In the genomic region with DNA sequence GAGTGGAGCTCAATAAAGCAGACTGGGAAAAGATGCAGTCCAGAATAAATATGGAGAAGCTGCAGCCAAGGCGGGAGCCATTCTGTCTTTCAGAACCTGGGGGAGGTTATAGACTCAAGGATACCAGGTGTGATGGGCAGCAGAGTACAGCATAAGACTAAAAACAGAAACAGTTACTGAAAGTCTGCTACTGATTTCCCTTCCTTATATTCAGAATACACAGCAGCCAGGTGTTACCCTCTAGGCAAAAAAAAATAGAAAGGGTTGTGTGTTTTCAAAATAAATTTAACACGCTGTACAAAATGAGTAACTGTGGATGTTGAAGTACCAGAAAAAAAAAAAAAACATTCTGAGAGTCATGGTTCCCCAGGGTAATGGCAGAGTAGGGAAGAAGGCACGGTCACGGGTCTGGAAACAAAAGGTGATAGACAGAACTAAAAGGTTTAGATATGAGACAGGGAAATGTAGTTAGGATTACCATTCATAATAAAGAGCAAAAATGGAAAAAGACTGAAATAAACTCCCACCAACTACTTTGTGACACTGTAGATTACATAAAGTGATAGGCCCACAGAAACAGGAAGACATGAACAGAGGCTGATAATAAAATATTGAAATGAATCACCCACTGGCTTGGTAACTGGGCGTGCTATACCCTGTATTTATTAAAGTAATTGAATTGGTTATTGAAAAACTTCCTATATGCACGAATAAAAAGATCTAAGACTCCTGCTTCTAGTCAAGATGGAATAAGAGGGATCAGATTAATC, we compare ENCODE assay signal across 15 cellular contexts. TPM values are rescaled to one million over a fixed set of nuclear protein-coding genes. Genes with fewer than 3 reads are reported as not detected.
DNase-seq lines count a peak whose midpoint lies in the region; ATAC-seq and TF ChIP-seq lines count a peak whose summit lies in the region.
"Had no signal": no experiment of that assay in that cellular context is flagged by ENCODE, and none has a peak within 500 bp of the region (broad histone marks: within the 10 kb centered on the region; RNA-seq: fewer than 3 reads in every experiment).

No MANE protein-coding gene starts in this region.

- ATAC-seq in GM18520 (IDR thresholded peaks at IDR 0.05; ENCODE audit: unreplicated experiment) (peak; percentile 98), GM21423 (IDR thresholded peaks at IDR 0.05; ENCODE audit: unreplicated experiment) (peak; percentile 100), HG03045 (IDR thresholded peaks at IDR 0.05; ENCODE audit: unreplicated experiment) (peak; percentile 100)
- ATAC-seq: left cardiac atrium, PC-3 had no signal

- H3K27ac ChIP-seq in OCI-LY7 (ENCODE audit: low read depth, low read length, poor library complexity, severe bottlenecking): no peak overlapping the region
- H3K27ac ChIP-seq: BLaER1, testis had no signal

- H4K20me1 ChIP-seq in OCI-LY7 (ENCODE audit: insufficient read depth, low read length): no peaks in the 10 kb centered on the region
- H4K20me1 ChIP-seq: BLaER1 had no signal

- no peak overlapping the region for H3K4me3 Mint-ChIP-seq in type B pancreatic cell
- H3K4me3 Mint-ChIP-seq: activated T-cell treated with anti-CD3 and anti-CD28 coated beads, Interleukin-2, amount 50 U/mL, for 24 hours had no signal

- intact Hi-C loops in OCI-LY7 (cut with micrococcal nuclease; ENCODE audit: unreplicated experiment) (no loop called here), head of caudate nucleus (cut with DNase I) (no loop called here)

- CTCF ChIA-PET in OCI-LY7 (lab: Charles Lee; ENCODE audit: unreplicated experiment): no interaction called here

- H3K9me3 Mint-ChIP-seq in type B pancreatic cell: peaks cover 5% of the 10 kb centered on the region
- H3K9me3 Mint-ChIP-seq: activated T-cell treated with anti-CD3 and anti-CD28 coated beads, Interleukin-2, amount 50 U/mL, for 24 hours had no signal

- H3K27ac Mint-ChIP-seq in type B pancreatic cell: no peak overlapping the region
- H3K27ac Mint-ChIP-seq: activated T-cell treated with anti-CD3 and anti-CD28 coated beads, Interleukin-2, amount 50 U/mL, for 24 hours had no signal

- H2AFZ ChIP-seq in OCI-LY7 (ENCODE audit: low read length): no peak overlapping the region

- TF ChIP-seq CTCF in OCI-LY7 (conservative IDR thresholded peaks at IDR 0.05; ENCODE audit: low read length): no peak
- no peak for TF ChIP-seq CTCF in type B pancreatic cell (conservative IDR thresholded peaks at IDR 0.05)

- DNase-seq in OCI-LY7 (ENCODE audit: low spot score): peak; percentile 13
- DNase-seq in stimulated activated naive CD4-positive, alpha-beta T cell (lab: John Stamatoyannopoulos, UW): no peak
- no peak for DNase-seq in type B pancreatic cell (ENCODE audit: extremely low spot score, unreplicated experiment)
- no peak for DNase-seq in head of caudate nucleus
- no peak for DNase-seq in epidermal melanocyte (ENCODE audit: insufficient read length, low spot score)
- DNase-seq: activated T-cell treated with anti-CD3 and anti-CD28 coated beads, Interleukin-2, amount 50 U/mL, for 24 hours; left cardiac atrium; NCI-H1417 treated with DMSO at 0.1 percent for 48 hours; PC-3; posterior cingulate gyrus; testis had no signal

- H3K27me3 Mint-ChIP-seq in type B pancreatic cell: peaks cover 7% of the 10 kb centered on the region

- POLR2A ChIA-PET in OCI-LY7 (lab: Charles Lee): no interaction called here

- H3K9me3 ChIP-seq in OCI-LY7 (ENCODE audit: low read length): no peaks in the 10 kb centered on the region
- H3K9me3 ChIP-seq: BLaER1, testis had no signal

- H3K36me3 ChIP-seq in OCI-LY7 (ENCODE audit: insufficient read depth, low read length): no peaks in the 10 kb centered on the region
- H3K36me3 ChIP-seq: BLaER1 had no signal

- H3K4me3 ChIP-seq in OCI-LY7 (ENCODE audit: low read depth, low read length, poor library complexity, severe bottlenecking): no peak overlapping the region
- H3K4me3 ChIP-seq: BLaER1, testis had no signal

- no peaks in the 10 kb centered on the region for H3K4me1 ChIP-seq in OCI-LY7 (ENCODE audit: insufficient read depth, low read length, poor library complexity, severe bottlenecking)
- H3K4me1 ChIP-seq: BLaER1, testis had no signal

- no peaks in the 10 kb centered on the region for H3K36me3 Mint-ChIP-seq in type B pancreatic cell

- no TSS peak for BruUV-seq in OCI-LY7 (replicated peaks; lab: Mats Ljungman, UMichigan)

- no peaks in the 10 kb centered on the region for H3K4me1 Mint-ChIP-seq in type B pancreatic cell (ENCODE audit: unreplicated experiment)

- H3K4me2 ChIP-seq in OCI-LY7 (ENCODE audit: low read length): no peak overlapping the region
- H3K4me2 ChIP-seq: BLaER1 had no signal

- H3K79me2 ChIP-seq in OCI-LY7 (ENCODE audit: insufficient read depth, low read depth, low read length): no peaks in the 10 kb centered on the region

- H3K9me2 ChIP-seq in OCI-LY7 (ENCODE audit: insufficient read depth, low read length): no peaks in the 10 kb centered on the region

RNA-seq across cellular contexts. Expression of a gene that starts 10.8 kb away (rescaled TPM):
- not detected in 2 replicates for total RNA-seq in OCI-LY7 (2014; rRNA removed; shearing (Covaris generic))
- total RNA-seq in OCI-LY7 (2022) (not detected in 2 replicates), type B pancreatic cell (ENCODE audit: low replicate concordance) (5.6 and 29.6 TPM in 2 replicates)
